In the genomic region with DNA sequence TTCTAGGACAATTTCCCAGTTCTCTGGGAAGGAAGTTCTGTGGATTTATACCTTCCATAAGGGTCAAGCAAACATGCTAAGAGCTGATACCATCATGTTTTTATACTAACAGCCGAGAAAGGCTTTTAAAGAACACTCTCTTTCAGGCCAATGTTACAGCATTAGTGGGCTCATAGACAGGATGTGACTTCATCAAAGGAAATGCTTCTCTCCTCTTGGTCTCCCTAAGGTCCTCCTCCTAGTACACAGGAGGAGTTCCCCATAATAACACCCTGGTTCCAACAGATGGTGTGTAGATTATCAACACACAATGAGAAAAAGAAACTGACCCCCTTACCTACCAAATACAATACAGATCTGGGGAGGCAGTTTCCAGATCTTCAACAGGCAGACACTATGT, we compare ENCODE assay signal across 1 cellular context.
TF ChIP-seq lines count a peak whose summit lies in the region.

No MANE protein-coding gene starts in this region.

TF ChIP-seq in K562, 482 proteins besides CTCF, POLR2A, EP300 and RAD21 (continues in another document):
- TF ChIP-seq THAP12 (CRISPR knock-in tag; IDR thresholded peaks at IDR 0.05) = no peak
- TF ChIP-seq ZNF212 (CRISPR knock-in tag; IDR thresholded peaks at IDR 0.05) = no peak
- TF ChIP-seq ZNF143 (CRISPR knock-in tag; IDR thresholded peaks at IDR 0.05) = no peak
- TF ChIP-seq, protein P1, sequence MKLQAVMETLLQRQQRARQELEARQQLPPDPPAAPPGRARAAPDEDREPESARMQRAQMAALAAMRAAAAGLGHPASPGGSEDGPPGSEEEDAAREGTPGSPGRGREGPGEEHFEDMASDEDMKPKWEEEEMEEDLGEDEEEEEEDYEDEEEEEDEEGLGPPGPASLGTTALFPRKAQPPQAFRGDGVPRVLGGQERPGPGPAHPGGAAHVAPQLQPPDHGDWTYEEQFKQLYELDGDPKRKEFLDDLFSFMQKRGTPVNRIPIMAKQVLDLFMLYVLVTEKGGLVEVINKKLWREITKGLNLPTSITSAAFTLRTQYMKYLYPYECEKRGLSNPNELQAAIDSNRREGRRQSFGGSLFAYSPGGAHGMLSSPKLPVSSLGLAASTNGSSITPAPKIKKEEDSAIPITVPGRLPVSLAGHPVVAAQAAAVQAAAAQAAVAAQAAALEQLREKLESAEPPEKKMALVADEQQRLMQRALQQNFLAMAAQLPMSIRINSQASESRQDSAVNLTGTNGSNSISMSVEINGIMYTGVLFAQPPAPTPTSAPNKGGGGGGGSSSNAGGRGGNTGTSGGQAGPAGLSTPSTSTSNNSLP (IDR thresholded peaks at IDR 0.05; ENCODE audit: borderline replicate concordance, low read depth, low read length) = no peak
- peak; percentile 58; the same call in 1 of the 2 replicates for TF ChIP-seq ZNF589 (CRISPR knock-in tag; IDR thresholded peaks at IDR 0.05; ENCODE audit: low read depth)
- TF ChIP-seq ZSCAN29 (IDR thresholded peaks at IDR 0.05) = no peak
- TF ChIP-seq ZFPM2 (CRISPR knock-in tag; IDR thresholded peaks at IDR 0.05) = no peak
- TF ChIP-seq L3MBTL2 (IDR thresholded peaks at IDR 0.05) = no peak
- no peak for TF ChIP-seq ZNF121 (CRISPR knock-in tag; conservative IDR thresholded peaks at IDR 0.05)
- no peak for TF ChIP-seq BACH1 (tag; IDR thresholded peaks at IDR 0.05)
- no peak for TF ChIP-seq PTTG1 (tag; IDR thresholded peaks at IDR 0.05; ENCODE audit: low read depth)
- TF ChIP-seq ZNF507 (tag; conservative IDR thresholded peaks at IDR 0.05) = no peak
- TF ChIP-seq, protein P2, sequence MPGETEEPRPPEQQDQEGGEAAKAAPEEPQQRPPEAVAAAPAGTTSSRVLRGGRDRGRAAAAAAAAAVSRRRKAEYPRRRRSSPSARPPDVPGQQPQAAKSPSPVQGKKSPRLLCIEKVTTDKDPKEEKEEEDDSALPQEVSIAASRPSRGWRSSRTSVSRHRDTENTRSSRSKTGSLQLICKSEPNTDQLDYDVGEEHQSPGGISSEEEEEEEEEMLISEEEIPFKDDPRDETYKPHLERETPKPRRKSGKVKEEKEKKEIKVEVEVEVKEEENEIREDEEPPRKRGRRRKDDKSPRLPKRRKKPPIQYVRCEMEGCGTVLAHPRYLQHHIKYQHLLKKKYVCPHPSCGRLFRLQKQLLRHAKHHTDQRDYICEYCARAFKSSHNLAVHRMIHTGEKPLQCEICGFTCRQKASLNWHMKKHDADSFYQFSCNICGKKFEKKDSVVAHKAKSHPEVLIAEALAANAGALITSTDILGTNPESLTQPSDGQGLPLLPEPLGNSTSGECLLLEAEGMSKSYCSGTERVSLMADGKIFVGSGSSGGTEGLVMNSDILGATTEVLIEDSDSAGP (CRISPR knock-in tag; IDR thresholded peaks at IDR 0.05) = no peak
- peak; percentile 77 for TF ChIP-seq ZBTB40 (IDR thresholded peaks at IDR 0.05)
- no peak for TF ChIP-seq ZBTB40 (CRISPR knock-in tag; IDR thresholded peaks at IDR 0.05)
- no peak for TF ChIP-seq NFIX (CRISPR knock-in tag; IDR thresholded peaks at IDR 0.05; ENCODE audit: low read depth)
- 0 out of 2 replicates have a peak, but pooled peaks have one; percentile 40 for TF ChIP-seq ZNF584 (CRISPR knock-in tag; IDR thresholded peaks at IDR 0.05; ENCODE audit: low read depth)
- no peak for TF ChIP-seq PPARD (CRISPR knock-in tag; IDR thresholded peaks at IDR 0.05)
- no peak for TF ChIP-seq NR2C2 (CRISPR knock-in tag; IDR thresholded peaks at IDR 0.05)
- TF ChIP-seq NR2C2 (tag; IDR thresholded peaks at IDR 0.05) = peak; percentile 11; the same call in 1 of the 2 replicates
- no peak for TF ChIP-seq CEBPZ (IDR thresholded peaks at IDR 0.05; ENCODE audit: borderline replicate concordance, low read depth, low read length)
- no peak for TF ChIP-seq RFX5 (IDR thresholded peaks at IDR 0.05; ENCODE audit: low read depth, low read length)
- TF ChIP-seq U2AF2 (optimal IDR thresholded peaks at IDR 0.05; ENCODE audit: low read depth, low read length) = no peak
- TF ChIP-seq KLF13 (tag; IDR thresholded peaks at IDR 0.05; ENCODE audit: borderline replicate concordance, low read depth) = no peak
- no peak for TF ChIP-seq THRAP3 (IDR thresholded peaks at IDR 0.05; ENCODE audit: borderline replicate concordance)
- TF ChIP-seq, protein P3, sequence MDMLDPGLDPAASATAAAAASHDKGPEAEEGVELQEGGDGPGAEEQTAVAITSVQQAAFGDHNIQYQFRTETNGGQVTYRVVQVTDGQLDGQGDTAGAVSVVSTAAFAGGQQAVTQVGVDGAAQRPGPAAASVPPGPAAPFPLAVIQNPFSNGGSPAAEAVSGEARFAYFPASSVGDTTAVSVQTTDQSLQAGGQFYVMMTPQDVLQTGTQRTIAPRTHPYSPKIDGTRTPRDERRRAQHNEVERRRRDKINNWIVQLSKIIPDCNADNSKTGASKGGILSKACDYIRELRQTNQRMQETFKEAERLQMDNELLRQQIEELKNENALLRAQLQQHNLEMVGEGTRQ (CRISPR knock-in tag; IDR thresholded peaks at IDR 0.05) = no peak
- peak in 2 of 3 experiments; percentile 56 to 87; a peak in 3 of 6 replicates for TF ChIP-seq ZBTB11 (CRISPR knock-in tag; IDR thresholded peaks at IDR 0.05)
